In the genomic region with DNA sequence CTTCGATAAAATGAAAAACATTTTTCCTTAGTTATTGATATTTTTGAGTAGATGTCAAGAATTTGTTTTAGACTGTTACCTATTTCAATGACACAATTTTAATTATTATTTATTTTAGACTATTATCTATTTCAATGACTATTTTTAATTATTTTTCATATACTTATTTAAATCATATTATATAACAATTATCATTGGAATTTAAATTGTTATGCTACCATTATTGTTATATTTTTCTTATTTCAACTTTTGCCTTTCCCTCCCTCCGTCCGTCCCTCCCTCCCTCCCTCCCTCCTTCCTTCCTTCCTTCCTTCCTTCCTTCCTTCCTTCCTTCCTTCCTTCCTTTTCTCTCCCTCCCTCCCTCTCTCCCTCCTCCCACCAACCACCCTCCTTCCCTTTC, we compare ENCODE assay signal across 22 cellular contexts.
DNase-seq lines count a peak whose midpoint lies in the region; ATAC-seq, FAIRE-seq and TF ChIP-seq lines count a peak whose summit lies in the region.
"Had no signal": no experiment of that assay in that cellular context is flagged by ENCODE, and none has a peak within 500 bp of the region (broad histone marks: within the 10 kb centered on the region; RNA-seq: fewer than 3 reads in every experiment).

No MANE protein-coding gene starts in this region.

- H3K4me3 ChIP-seq in HepG2 (replicated peaks in 1 of 3; ENCODE audit: insufficient read depth in 1 of 3, low read depth in 2 of 3, low read length in 3 of 3) (no peak overlapping the region), right lobe of liver (no peak overlapping the region), K562 (no peak overlapping the region), gastroesophageal sphincter (no peak overlapping the region)
- H3K4me3 ChIP-seq: A549, GM12878, GM23248 had no signal

- no peak for DNase-seq in HepG2 (ENCODE audit: low spot score)
- DNase-seq in right lobe of liver, result no peak
- DNase-seq in K562 (ENCODE audit: extremely low read depth in 1 of 4, low spot score in 3 of 4), result no peak
- DNase-seq in nephron progenitor cell, result no peak
- DNase-seq in caudate nucleus (lab: John Stamatoyannopoulos, UW), result no peak
- no peak for DNase-seq in type B pancreatic cell (ENCODE audit: extremely low spot score, unreplicated experiment)
- DNase-seq: C1 segment of cervical spinal cord; Caco-2; CD4-positive, CD25-positive, alpha-beta regulatory T cell; CD8-positive, alpha-beta T cell; DMS153; DND-41; GDM1; GM23248; H7; HCEC 1CT had no signal

- FAIRE-seq in HepG2 (lab: Jason Lieb, UNC) (no peak), K562 (lab: Jason Lieb, UNC) (no peak)
- FAIRE-seq: A549, GM12878, GM19239, H1 had no signal

- 80% methylated on average over 3 of the region's 3 CpGs for WGBS in HepG2 (ENCODE audit: low lambda C conversion rate)
- WGBS in right lobe of liver (ENCODE audit: insufficient coverage, low coverage, low lambda C conversion rate, missing lambda C conversion rate), result 65% methylated on average over 3 of the region's 3 CpGs
- whole genome bisulfite sequencing in K562 (ENCODE audit: insufficient coverage, low coverage, missing lambda C conversion rate), result 69% methylated on average over 1 of the region's 3 CpGs
- 71 to 88% methylated on average over 1 to 3 of the region's 3 CpGs for WGBS in gastroesophageal sphincter (ENCODE audit: low coverage in 1 of 2), 2 donors

- intact Hi-C loops in HepG2 (cut with micrococcal nuclease; ENCODE audit: unreplicated experiment), result no loop called here
- intact Hi-C loops in right lobe of liver (cut with DNase I), result no loop called here
- intact Hi-C loops in K562 (cut with micrococcal nuclease), result no loop called here

- H3K9me1 ChIP-seq in K562 (ENCODE audit: control insufficient read depth, insufficient read depth, low read length), result no peaks in the 10 kb centered on the region

- no peak for TF ChIP-seq EP300 in HepG2 (IDR thresholded peaks at IDR 0.05; ENCODE audit: low read depth in 2 of 2, low read length in 2 of 2)
- TF ChIP-seq EP300 in HepG2 (CRISPR knock-in tag; IDR thresholded peaks at IDR 0.05; ENCODE audit: borderline replicate concordance), result no peak
- no peak for TF ChIP-seq EP300 in K562 (IDR thresholded peaks at IDR 0.05; ENCODE audit: low read length)
- TF ChIP-seq EP300 in gastroesophageal sphincter (IDR thresholded peaks at IDR 0.05), result no peak

- H3K9me3 Mint-ChIP-seq in nephron progenitor cell (no peaks in the 10 kb centered on the region), type B pancreatic cell (no peaks in the 10 kb centered on the region)
- H3K9me3 Mint-ChIP-seq: CD8-positive, alpha-beta T cell had no signal

- H3K9ac ChIP-seq in HepG2 (ENCODE audit: insufficient read depth, low read depth, low read length) (no peak overlapping the region), K562 (ENCODE audit: insufficient read depth in 1 of 2, low read depth in 2 of 2, low read length in 2 of 2) (no peak overlapping the region)
- H3K9ac ChIP-seq: GM23248 had no signal

- no peak overlapping the region for H3K4me2 ChIP-seq in HepG2 (ENCODE audit: low read depth, low read length)
- no peak overlapping the region for H3K4me2 ChIP-seq in K562 (ENCODE audit: insufficient read depth, low read length)
- H3K4me2 ChIP-seq: A549 had no signal

- TF ChIP-seq CTCF in HepG2 (CRISPR knock-in tag; IDR thresholded peaks at IDR 0.05) (no peak), right lobe of liver (IDR thresholded peaks at IDR 0.05) (no peak), K562 (IDR thresholded peaks at IDR 0.05 in 2 of 3, conservative IDR thresholded peaks at IDR 0.05 in 1 of 3; ENCODE audit: insufficient read depth in 2 of 3, low read depth in 1 of 3, low read length in 3 of 3) (no peak), nephron progenitor cell (IDR thresholded peaks at IDR 0.05) (no peak), gastroesophageal sphincter (IDR thresholded peaks at IDR 0.05) (no peak), type B pancreatic cell (conservative IDR thresholded peaks at IDR 0.05) (no peak)

- in situ Hi-C loops in HepG2 (cut with HindIII; ENCODE audit: extremely low pct_ligation_motif_present, low pct_unique_long_range_greater_than_20kb), result no loop called here
- in situ Hi-C loops in K562 (cut with MboI), result no loop called here

- no peaks in the 10 kb centered on the region for H3K4me1 Mint-ChIP-seq in nephron progenitor cell
- no peaks in the 10 kb centered on the region for H3K4me1 Mint-ChIP-seq in type B pancreatic cell (ENCODE audit: unreplicated experiment)
- H3K4me1 Mint-ChIP-seq: CD4-positive, CD25-positive, alpha-beta regulatory T cell had no signal

- no peaks in the 10 kb centered on the region for H3K36me3 Mint-ChIP-seq in nephron progenitor cell (ENCODE audit: low read depth)
- no peaks in the 10 kb centered on the region for H3K36me3 Mint-ChIP-seq in type B pancreatic cell
- H3K36me3 Mint-ChIP-seq: CD4-positive, CD25-positive, alpha-beta regulatory T cell; CD8-positive, alpha-beta T cell had no signal

- CTCF ChIA-PET in HepG2 (lab: Yijun Ruan, JAX; ENCODE audit: low intra/inter-chr PET ratio, low total read pairs) (no interaction called here), K562 (lab: Yijun Ruan, JAX; ENCODE audit: low intra/inter-chr PET ratio) (no interaction called here)

- no peaks in the 10 kb centered on the region for H3K27me3 ChIP-seq in HepG2 (ENCODE audit: control insufficient read depth in 1 of 2, insufficient read depth in 2 of 2, low read length in 2 of 2)
- no peaks in the 10 kb centered on the region for H3K27me3 ChIP-seq in right lobe of liver
- H3K27me3 ChIP-seq in K562 (ENCODE audit: control insufficient read depth in 2 of 2, insufficient read depth in 2 of 2, low read length in 2 of 2), result no peaks in the 10 kb centered on the region
- H3K27me3 ChIP-seq in gastroesophageal sphincter, result no peaks in the 10 kb centered on the region

- no peaks in the 10 kb centered on the region for H3K36me3 ChIP-seq in HepG2 (replicated peaks in 1 of 2; ENCODE audit: control insufficient read depth in 1 of 2, insufficient read depth in 2 of 2, low read length in 2 of 2)
- H3K36me3 ChIP-seq in right lobe of liver, result no peaks in the 10 kb centered on the region
- no peaks in the 10 kb centered on the region for H3K36me3 ChIP-seq in K562 (ENCODE audit: control insufficient read depth, insufficient read depth, low read length)
- H3K36me3 ChIP-seq in gastroesophageal sphincter, result no peaks in the 10 kb centered on the region

- no peaks in the 10 kb centered on the region for H3K4me1 ChIP-seq in HepG2 (ENCODE audit: insufficient read depth, low read length)
- H3K4me1 ChIP-seq in right lobe of liver, result no peaks in the 10 kb centered on the region
- no peaks in the 10 kb centered on the region for H3K4me1 ChIP-seq in K562 (replicated peaks in 1 of 2; ENCODE audit: control insufficient read depth in 2 of 2, insufficient read depth in 2 of 2, low read length in 2 of 2)
- no peaks in the 10 kb centered on the region for H3K4me1 ChIP-seq in gastroesophageal sphincter
- H3K4me1 ChIP-seq: A549, Caco-2 had no signal

- H3K9me3 ChIP-seq in HepG2 (ENCODE audit: low read length) (no peaks in the 10 kb centered on the region; the same call in 1 of the 2 replicates), right lobe of liver (no peaks in the 10 kb centered on the region), K562 (replicated peaks; ENCODE audit: control insufficient read depth, insufficient read depth, low read depth, low read length) (no peaks in the 10 kb centered on the region; the same call in 1 of the 2 replicates), gastroesophageal sphincter (no peaks in the 10 kb centered on the region)
- H3K9me3 ChIP-seq: A549, Caco-2 had no signal

- H3K79me2 ChIP-seq in HepG2 (ENCODE audit: insufficient read depth, low read length) (no peaks in the 10 kb centered on the region), K562 (ENCODE audit: control insufficient read depth, insufficient read depth, low read length) (no peaks in the 10 kb centered on the region)

- BruUV-seq in HepG2 (replicated peaks; lab: Mats Ljungman, UMichigan) (no TSS peak), K562 (replicated peaks; lab: Mats Ljungman, UMichigan) (no TSS peak)

- H3K27ac Mint-ChIP-seq in nephron progenitor cell, result peak overlapping the region; percentile 53
- H3K27ac Mint-ChIP-seq in type B pancreatic cell, result no peak overlapping the region
- H3K27ac Mint-ChIP-seq: CD4-positive, CD25-positive, alpha-beta regulatory T cell; CD8-positive, alpha-beta T cell had no signal

- POLR2A ChIA-PET in HepG2 (lab: Yijun Ruan, JAX), result no interaction called here
- POLR2A ChIA-PET in K562 (lab: Yijun Ruan, JAX), result interaction anchor here (0.6 kb wide), 1 partner anchor 279 kb away, joined by 4 read pairs; no protein-coding TSS in a partner anchor

- no peak overlapping the region for H3K27ac ChIP-seq in HepG2 (ENCODE audit: extremely low read length, insufficient read depth, low read length)
- no peak overlapping the region for H3K27ac ChIP-seq in right lobe of liver
- no peak overlapping the region for H3K27ac ChIP-seq in K562 (ENCODE audit: extremely low read depth, low read depth, low read length)
- H3K27ac ChIP-seq in gastroesophageal sphincter, result no peak overlapping the region
- no peak overlapping the region for H3K27ac ChIP-seq in caudate nucleus (ENCODE audit: low read depth, low read length)
- H3K27ac ChIP-seq: 22Rv1, A549, GM23248 had no signal

- H3K27me3 Mint-ChIP-seq in nephron progenitor cell (ENCODE audit: low read depth, poor library complexity) (no peaks in the 10 kb centered on the region), type B pancreatic cell (no peaks in the 10 kb centered on the region)
- H3K27me3 Mint-ChIP-seq: CD4-positive, CD25-positive, alpha-beta regulatory T cell had no signal

- no peaks in the 10 kb centered on the region for H4K20me1 ChIP-seq in HepG2 (ENCODE audit: insufficient read depth, low read length)
- no peaks in the 10 kb centered on the region for H4K20me1 ChIP-seq in K562 (replicated peaks; ENCODE audit: control insufficient read depth, insufficient read depth, low read length)

- ATAC-seq in HepG2 (no peak), right lobe of liver (no peak), K562 (no peak), gastroesophageal sphincter (no peak)
- ATAC-seq: A549; CD8-positive, alpha-beta T cell; GM12878 had no signal

- TF ChIP-seq RAD21 in HepG2 (CRISPR knock-in tag; IDR thresholded peaks at IDR 0.05) (no peak), K562 (CRISPR knock-in tag; conservative IDR thresholded peaks at IDR 0.05 in 1 of 2, IDR thresholded peaks at IDR 0.05 in 1 of 2) (no peak)

- H3K4me3 Mint-ChIP-seq in nephron progenitor cell (no peak overlapping the region), type B pancreatic cell (no peak overlapping the region)
- H3K4me3 Mint-ChIP-seq: CD4-positive, CD25-positive, alpha-beta regulatory T cell; CD8-positive, alpha-beta T cell had no signal

- H2AFZ ChIP-seq in HepG2 (ENCODE audit: low read length) (no peak overlapping the region), K562 (ENCODE audit: low read depth, low read length) (no peak overlapping the region)
- H2AFZ ChIP-seq: GM23248 had no signal

- no peak for TF ChIP-seq POLR2A in HepG2 (IDR thresholded peaks at IDR 0.05; ENCODE audit: insufficient read depth in 1 of 2, low read depth in 2 of 2, low read length in 2 of 2)
- no peak for TF ChIP-seq POLR2A in right lobe of liver (IDR thresholded peaks at IDR 0.05)
- no peak for TF ChIP-seq POLR2A in K562 (conservative IDR thresholded peaks at IDR 0.05)
- TF ChIP-seq POLR2A in gastroesophageal sphincter (IDR thresholded peaks at IDR 0.05), result no peak

TF ChIP-seq in K562, 482 proteins besides CTCF, POLR2A, EP300 and RAD21 (continues in another document):
- no peak for TF ChIP-seq ZZZ3 (IDR thresholded peaks at IDR 0.05)
